ENCODE assay signal across 8 cellular contexts in genomic region chr7:2688409-2689342, GRCh38. TPM values are rescaled to one million over a fixed set of nuclear protein-coding genes. Genes with fewer than 3 reads are reported as not detected.
A peak's percentile ranks its signal among the peaks of the same experiment; 100 is the strongest.
DNase-seq lines count a peak whose midpoint lies in the region; ATAC-seq, FAIRE-seq and TF ChIP-seq lines count a peak whose summit lies in the region.

No MANE protein-coding gene starts in this region.

- H3K4me2 ChIP-seq in fibroblast of lung (ENCODE audit: extremely low read depth, insufficient read depth, low read length) = no peak overlapping the region

- H3K9me3 ChIP-seq in HUES6 (ENCODE audit: control insufficient read depth, insufficient read depth, low read depth, low read length) (no peaks in the 10 kb centered on the region), fibroblast of lung (ENCODE audit: control insufficient read depth, insufficient read depth, low read depth, low read length) (no peaks in the 10 kb centered on the region)
- no peaks in the 10 kb centered on the region for H3K9me3 ChIP-seq in CD4-positive, alpha-beta T cell (ENCODE audit: control insufficient read depth, low read length)

- H3K4me3 ChIP-seq in HUES6 (ENCODE audit: low read depth, low read length) (peak overlapping the region; percentile 62), fibroblast of lung (replicated peaks in 1 of 4; ENCODE audit: control extremely low read depth in 1 of 4, insufficient read depth in 1 of 4, low read depth in 3 of 4, low read length in 4 of 4) (peak overlapping the region in 1 of 4 experiments; percentile 14)

- peaks cover 5% of the 10 kb centered on the region for H3K4me1 Mint-ChIP-seq in CD4-positive, alpha-beta T cell (ENCODE audit: low read depth)

- no peaks in the 10 kb centered on the region for H3K36me3 Mint-ChIP-seq in CD4-positive, alpha-beta T cell (ENCODE audit: low read depth)

- no peak overlapping the region for H2AFZ ChIP-seq in fibroblast of lung (ENCODE audit: low read length)

- H3K4me1 ChIP-seq in HUES6 (ENCODE audit: control insufficient read depth, insufficient read depth, low read length) (peaks cover 12% of the 10 kb centered on the region; the same call in 1 of the 2 replicates), fibroblast of lung (ENCODE audit: control insufficient read depth, extremely low read depth, insufficient read depth, low read length) (peaks cover 6% of the 10 kb centered on the region)

- intact Hi-C loops in CD4-positive, alpha-beta T cell (cut with DNase I, micrococcal nuclease) = no loop called here

- TF ChIP-seq POLR2A in GM12891 (IDR thresholded peaks at IDR 0.05; ENCODE audit: low read depth, low read length) = no peak

- H3K36me3 ChIP-seq in HUES6 (ENCODE audit: control insufficient read depth, insufficient read depth, low read length) = no peaks in the 10 kb centered on the region
- H3K36me3 ChIP-seq in fibroblast of lung (ENCODE audit: control insufficient read depth, insufficient read depth, low read length) = no peaks in the 10 kb centered on the region

- peak; percentile 85 for ATAC-seq in GM21515 (IDR thresholded peaks at IDR 0.05; ENCODE audit: unreplicated experiment)
- no peak for ATAC-seq in CD4-positive, alpha-beta T cell (ENCODE audit: poor library complexity)

- H4K20me1 ChIP-seq in fibroblast of lung (ENCODE audit: control insufficient read depth, extremely low read depth, insufficient read depth, low read length) = no peaks in the 10 kb centered on the region

- H3K79me2 ChIP-seq in fibroblast of lung (ENCODE audit: control insufficient read depth, insufficient read depth, low read length) = no peaks in the 10 kb centered on the region

- no peak for TF ChIP-seq CTCF in fibroblast of lung (conservative IDR thresholded peaks at IDR 0.05 in 1 of 2, IDR thresholded peaks at IDR 0.05 in 1 of 2; ENCODE audit: low read depth in 1 of 2, low read length in 2 of 2)
- TF ChIP-seq CTCF in CD4-positive, alpha-beta T cell (IDR thresholded peaks at IDR 0.05) = no peak

- H3K27me3 Mint-ChIP-seq in CD4-positive, alpha-beta T cell = peaks cover 42% of the 10 kb centered on the region

- peak; percentile 95 for FAIRE-seq in GM12891 (lab: Jason Lieb, UNC)

- DNase-seq in GM12891 (ENCODE audit: insufficient read length, low spot score) = peak; percentile 73
- peak in 1 of 2 donors; percentile 35 for DNase-seq in fibroblast of lung (ENCODE audit: low read depth in 2 of 2)
- DNase-seq in retina = peak; percentile 47
- no peak for DNase-seq in T-helper 9 cell
- no peak for DNase-seq in stimulated activated CD4-positive, alpha-beta T cell treated with anti-CD3 and anti-CD28 coated beads, Interleukin-12 subunit alpha, Interleukin-12 subunit beta, amount 100 ng/mL, for 4 hours
- no peak for DNase-seq in CD4-positive, alpha-beta T cell

- peaks cover 48% of the 10 kb centered on the region for H3K27me3 ChIP-seq in HUES6 (ENCODE audit: control insufficient read depth, insufficient read depth, low read length)
- H3K27me3 ChIP-seq in fibroblast of lung (ENCODE audit: control insufficient read depth, insufficient read depth, low read length) = peaks cover 27% of the 10 kb centered on the region
- H3K27me3 ChIP-seq in CD4-positive, alpha-beta T cell (ENCODE audit: control insufficient read depth, insufficient read depth, low read length) = peaks cover 24% of the 10 kb centered on the region

- H3K27ac ChIP-seq in HUES6 (ENCODE audit: low read depth, low read length) (no peak overlapping the region), fibroblast of lung (ENCODE audit: insufficient read depth, low read length) (no peak overlapping the region)
- H3K27ac ChIP-seq in CD4-positive, alpha-beta T cell (ENCODE audit: low read depth, low read length) = no peak overlapping the region

- peak overlapping the region; percentile 12 for H3K9ac ChIP-seq in HUES6 (ENCODE audit: low read length)
- H3K9ac ChIP-seq in fibroblast of lung (ENCODE audit: insufficient read depth, low read length) = peak overlapping the region; percentile 16

- CTCF ChIA-PET in CD4-positive, alpha-beta T cell (lab: Charles Lee) = no interaction called here

- no peak overlapping the region for H3K27ac Mint-ChIP-seq in CD4-positive, alpha-beta T cell

- no peak overlapping the region for H3K4me3 Mint-ChIP-seq in CD4-positive, alpha-beta T cell

- no peaks in the 10 kb centered on the region for H3K9me3 Mint-ChIP-seq in CD4-positive, alpha-beta T cell

- POLR2A ChIA-PET in CD4-positive, alpha-beta T cell (lab: Charles Lee) = no interaction called here

TF ChIP-seq in GM12891, 5 proteins besides CTCF, POLR2A, EP300 and RAD21:
- TF ChIP-seq POLR2AphosphoS5 (IDR thresholded peaks at IDR 0.05; ENCODE audit: low read depth, low read length) = 0 out of 2 replicates have a peak, but pooled peaks have one; percentile 18
- TF ChIP-seq POU2F2 (IDR thresholded peaks at IDR 0.05; ENCODE audit: low read depth, low read length) = peak; percentile 43; the same call in 1 of the 2 replicates
- no peak for TF ChIP-seq SPI1 (IDR thresholded peaks at IDR 0.05; ENCODE audit: low read depth, low read length)
- TF ChIP-seq TAF1 (IDR thresholded peaks at IDR 0.05; ENCODE audit: low read depth, low read length) = no peak
- TF ChIP-seq PAX5 (IDR thresholded peaks at IDR 0.05; ENCODE audit: insufficient read depth, low read length, severe bottlenecking) = no peak

RNA-seq across cellular contexts. Expression of gene AMZ1, which starts 0.7 kb away (rescaled TPM):
- polyA plus RNA-seq in GM12891 (2012; ENCODE audit: low read depth, missing spikeins) = 1.0 TPM
- 0.26 and 0.33 TPM in 2 replicates for total RNA-seq in fibroblast of lung
- 0.23 and 0.26 TPM in 2 replicates for polyA plus RNA-seq in fibroblast of lung
- polyA plus RNA-seq in fibroblast of lung (2012) = 0.21 and 0.22 TPM in 2 replicates
- 0.26 and 0.82 TPM in 2 replicates for polyA minus RNA-seq in fibroblast of lung (ENCODE audit: low replicate concordance)
- total RNA-seq in CD4-positive, alpha-beta T cell = under 1 TPM; 0.25 to 0.36 TPM

RNA-seq across cellular contexts. Expression of gene TTYH3, which starts 56.9 kb away (rescaled TPM):
- polyA plus RNA-seq in GM12891 (2012; ENCODE audit: low read depth, missing spikeins) = 23.3 TPM
- total RNA-seq in fibroblast of lung = 15.4 and 19.7 TPM in 2 replicates
- polyA plus RNA-seq in fibroblast of lung = 17.4 and 24.5 TPM in 2 replicates
- polyA plus RNA-seq in fibroblast of lung (2012) = 53.0 and 66.0 TPM in 2 replicates
- 31.5 and 42.5 TPM in 2 replicates for polyA minus RNA-seq in fibroblast of lung (ENCODE audit: low replicate concordance)
- total RNA-seq in CD4-positive, alpha-beta T cell = 1 to 10 TPM; 7.9 to 9.3 TPM

Comparison
In these comparisons a context has a peak if more than half of its experiments do, and no peak if none do; other contexts are left out.
1. DNase-seq: peak in GM12891 (single experiment) and retina (single experiment); none in T-helper 9 cell (single experiment), stimulated activated CD4-positive, alpha-beta T cell treated with anti-CD3 and anti-CD28 coated beads, Interleukin-12 subunit alpha, Interleukin-12 subunit beta, amount 100 ng/mL, for 4 hours (single experiment) and CD4-positive, alpha-beta T cell (0 of 10).